9 cellular contexts compared by ENCODE assay signal in the genomic region with DNA sequence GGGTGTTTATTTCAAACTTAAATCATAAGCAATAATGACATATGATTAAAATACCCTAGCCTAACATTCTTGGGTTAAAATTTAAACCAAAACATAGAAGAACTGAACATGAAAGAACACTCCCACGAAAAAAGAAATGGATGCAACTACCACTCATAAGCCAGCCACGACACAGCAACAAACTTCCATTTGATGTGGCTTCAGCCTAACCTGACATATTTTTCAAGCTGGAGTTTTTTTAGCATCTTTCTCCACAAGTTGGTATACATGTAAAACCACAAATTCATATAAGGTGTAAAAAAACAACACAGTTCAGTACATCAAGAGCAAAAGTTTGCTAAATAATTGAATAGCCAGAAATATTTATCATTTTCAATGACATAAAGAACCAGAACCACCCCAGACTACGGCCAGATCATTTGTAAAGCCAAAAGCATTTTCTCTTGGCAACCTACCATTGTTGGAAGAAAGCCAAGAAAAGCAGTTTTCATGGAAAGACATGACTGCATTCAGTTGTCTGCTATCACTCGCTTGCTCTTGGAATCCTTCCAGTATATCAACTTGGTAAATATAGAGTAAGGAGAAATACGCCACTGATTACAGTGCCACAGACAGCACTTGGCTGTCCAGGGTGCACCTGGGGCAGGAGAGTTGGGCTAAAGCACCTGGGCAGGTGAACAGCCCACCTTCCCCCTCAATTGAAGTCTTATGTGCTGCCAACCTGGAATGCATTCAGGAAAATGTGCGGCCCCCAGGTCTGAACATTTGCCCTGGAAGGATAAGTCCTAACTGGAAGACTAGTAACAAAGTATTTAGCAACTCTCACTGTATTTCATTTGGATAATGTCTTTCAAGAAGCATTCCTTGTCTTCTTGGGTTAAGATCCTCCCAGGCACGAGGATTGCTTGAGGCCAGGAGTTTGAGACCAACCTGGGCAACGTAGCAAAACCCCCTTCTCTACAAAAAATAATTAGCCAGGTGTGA.
DNase-seq lines count a peak whose midpoint lies in the region; ATAC-seq and TF ChIP-seq lines count a peak whose summit lies in the region.
"Had no signal": no experiment of that assay in that cellular context is flagged by ENCODE, and none has a peak within 500 bp of the region (broad histone marks: within the 10 kb centered on the region; RNA-seq: fewer than 3 reads in every experiment).

No MANE protein-coding gene starts in this region.

- no peak overlapping the region for H3K27ac ChIP-seq in OCI-LY7 (ENCODE audit: low read depth, low read length, poor library complexity, severe bottlenecking)

- no peaks in the 10 kb centered on the region for H3K36me3 ChIP-seq in OCI-LY7 (ENCODE audit: insufficient read depth, low read length)

- H3K79me2 ChIP-seq in OCI-LY7 (ENCODE audit: insufficient read depth, low read depth, low read length) = peaks cover 83% of the 10 kb centered on the region; the same call in 1 of the 2 replicates

- CTCF ChIA-PET in OCI-LY7 (lab: Charles Lee; ENCODE audit: unreplicated experiment) = no interaction called here

- no peaks in the 10 kb centered on the region for H3K27me3 Mint-ChIP-seq in memory B cell
- H3K27me3 Mint-ChIP-seq: IgD-negative memory B cell had no signal

- H3K4me1 ChIP-seq in OCI-LY7 (ENCODE audit: insufficient read depth, low read length, poor library complexity, severe bottlenecking) = peaks cover 11% of the 10 kb centered on the region

- H2AFZ ChIP-seq in OCI-LY7 (ENCODE audit: low read length) = no peak overlapping the region

- intact Hi-C loops in OCI-LY7 (cut with micrococcal nuclease; ENCODE audit: unreplicated experiment) = no loop called here

- peaks cover 75% of the 10 kb centered on the region for H3K4me1 Mint-ChIP-seq in memory B cell

- H3K36me3 Mint-ChIP-seq in memory B cell = peaks cover 3% of the 10 kb centered on the region
- H3K36me3 Mint-ChIP-seq: IgD-negative memory B cell had no signal

- H3K4me2 ChIP-seq in OCI-LY7 (ENCODE audit: low read length) = no peak overlapping the region

- no peak overlapping the region for H3K4me3 ChIP-seq in cardiac fibroblast (replicated peaks in 1 of 2; ENCODE audit: low read depth in 2 of 2, low read length in 2 of 2)
- H3K4me3 ChIP-seq in OCI-LY7 (ENCODE audit: low read depth, low read length, poor library complexity, severe bottlenecking) = no peak overlapping the region

- H4K20me1 ChIP-seq in OCI-LY7 (ENCODE audit: insufficient read depth, low read length) = peaks cover 16% of the 10 kb centered on the region

- no peaks in the 10 kb centered on the region for H3K9me3 Mint-ChIP-seq in memory B cell

- DNase-seq in ELR (ENCODE audit: low read depth) (peak; percentile 83), NCI-H226 (peak; percentile 91), cardiac fibroblast (ENCODE audit: low read depth in 2 of 2) (peak; percentile 96 to 97), memory B cell (ENCODE audit: low spot score in 2 of 2) (no peak), OCI-LY7 (ENCODE audit: low spot score) (no peak), NCI-H82 (lab: John Stamatoyannopoulos, UW) (no peak)
- DNase-seq in stimulated activated CD4-positive, alpha-beta T cell treated with anti-CD3 and anti-CD28 coated beads, Interleukin-12 subunit alpha, Interleukin-12 subunit beta, amount 100 ng/mL, for 4 hours = no peak

- peak overlapping the region; percentile 95 for H3K27ac Mint-ChIP-seq in memory B cell

- H3K4me3 Mint-ChIP-seq in memory B cell = no peak overlapping the region

- no peaks in the 10 kb centered on the region for H3K9me2 ChIP-seq in OCI-LY7 (ENCODE audit: insufficient read depth, low read length)

- BruUV-seq in OCI-LY7 (replicated peaks; lab: Mats Ljungman, UMichigan) = no TSS peak

- POLR2A ChIA-PET in OCI-LY7 (lab: Charles Lee) = interaction anchor here (0.5 kb wide), 1 partner anchor 42 kb away, joined by 4 read pairs; no protein-coding TSS in a partner anchor

- ATAC-seq in memory B cell (ENCODE audit: low read depth) (no peak), GM18861 (IDR thresholded peaks at IDR 0.05; ENCODE audit: unreplicated experiment) (no peak)

- no peaks in the 10 kb centered on the region for H3K9me3 ChIP-seq in OCI-LY7 (ENCODE audit: low read length)

- TF ChIP-seq CTCF in cardiac fibroblast (IDR thresholded peaks at IDR 0.05; ENCODE audit: low read depth, low read length) = no peak
- TF ChIP-seq CTCF in OCI-LY7 (conservative IDR thresholded peaks at IDR 0.05; ENCODE audit: low read length) = no peak

Comparison
In these comparisons a context has a peak if more than half of its experiments do, and no peak if none do; other contexts are left out.
1. DNase-seq: peak in ELR (single experiment), NCI-H226 (single experiment) and cardiac fibroblast (2 of 2); none in memory B cell (0 of 2), OCI-LY7 (single experiment), NCI-H82 (single experiment) and stimulated activated CD4-positive, alpha-beta T cell treated with anti-CD3 and anti-CD28 coated beads, Interleukin-12 subunit alpha, Interleukin-12 subunit beta, amount 100 ng/mL, for 4 hours (single experiment).